8 cellular contexts compared by ENCODE assay signal in genomic region chr10:94402204-94403033, GRCh38. TPM values are rescaled to one million over a fixed set of nuclear protein-coding genes. Genes with fewer than 3 reads are reported as not detected.
DNase-seq lines count a peak whose midpoint lies in the region; ATAC-seq and TF ChIP-seq lines count a peak whose summit lies in the region.

TSS of gene TBC1D12 (plus strand) at chr10:94402541. CDS start at chr10:94402614, 73 bp downstream.

- H3K36me3 ChIP-seq in iPS-20b (ENCODE audit: insufficient read depth, low read depth, low read length) (no peaks in the 10 kb centered on the region), gastrocnemius medialis (no peaks in the 10 kb centered on the region)

- intact Hi-C loops in gastrocnemius medialis (cut with DNase I; ENCODE audit: low total_unique reads) = loop anchor here (1.0 to 5.0 kb wide), 3 partner anchors 40 to 400 kb away; partner anchors contain the start of gene NOC3L

- H3K9me3 ChIP-seq in iPS-20b (ENCODE audit: insufficient read depth, low read depth, low read length) (no peaks in the 10 kb centered on the region), gastrocnemius medialis (no peaks in the 10 kb centered on the region)

- DNase-seq in activated effector memory CD4-positive, alpha-beta T cell treated with anti-CD3 and anti-CD28 coated beads, Interleukin-2, amount 50 U/mL, for 16 hours = peak; percentile 67
- no peak for DNase-seq in activated effector memory CD4-positive, alpha-beta T cell treated with Interleukin-2 at 50 U/mL for 16 hours
- peak; percentile 41 for DNase-seq in NCI-H1417 treated with DMSO at 0.1 percent for 48 hours (lab: John Stamatoyannopoulos, UW)
- DNase-seq in SW 1271 (lab: John Stamatoyannopoulos, UW) = peak; percentile 83 to 94
- peak; percentile 98 for DNase-seq in cardiac fibroblast (ENCODE audit: low read depth in 2 of 2)
- DNase-seq in gastrocnemius medialis = peak; percentile 91 to 94

- peak; percentile 70 for ATAC-seq in HG02763 (IDR thresholded peaks at IDR 0.05; ENCODE audit: unreplicated experiment)
- ATAC-seq in gastrocnemius medialis = peak; percentile 90 to 93

- H3K4me3 ChIP-seq in cardiac fibroblast (replicated peaks in 1 of 2; ENCODE audit: low read depth in 2 of 2, low read length in 2 of 2) (peak within 1 kb of the TSS; percentile 83 to 90), iPS-20b (ENCODE audit: low read length) (peak within 1 kb of the TSS; percentile 76), gastrocnemius medialis (peak within 1 kb of the TSS; percentile 70 to 95 (median 82))

- H3K9ac ChIP-seq in iPS-20b (ENCODE audit: low read depth, low read length) = no peak within 1 kb of the TSS

- H3K27ac ChIP-seq in iPS-20b (ENCODE audit: low read length) (no peak within 1 kb of the TSS), gastrocnemius medialis (peak within 1 kb of the TSS; percentile 87 to 97 (median 90))

- in situ Hi-C loops in gastrocnemius medialis (cut with MboI; ENCODE audit: low sequenced_read_pairs in 4 of 4) = no loop called here

- no peak for TF ChIP-seq CTCF in cardiac fibroblast (IDR thresholded peaks at IDR 0.05; ENCODE audit: low read depth, low read length)
- TF ChIP-seq CTCF in gastrocnemius medialis (IDR thresholded peaks at IDR 0.05 in 4 of 5, conservative IDR thresholded peaks at IDR 0.05 in 1 of 5) = no peak

- H3K4me1 ChIP-seq in iPS-20b (ENCODE audit: insufficient read depth, low read length) = no peaks in the 10 kb centered on the region
- H3K4me1 ChIP-seq in gastrocnemius medialis = peaks cover 21% of the 10 kb centered on the region in 2 donors

- peak; percentile 78 to 82 for TF ChIP-seq POLR2A in gastrocnemius medialis (IDR thresholded peaks at IDR 0.05)

- H3K27me3 ChIP-seq in iPS-20b (ENCODE audit: insufficient read depth, low read length) (peaks cover 33% of the 10 kb centered on the region), gastrocnemius medialis (peaks cover 0 to 6% (median under 1%) of the 10 kb centered on the region in 3 donors)

RNA-seq across cellular contexts. Expression of gene TBC1D12, which starts in this region (rescaled TPM):
- total RNA-seq in gastrocnemius medialis = 10 to 100 TPM in 1 of 4 donors, 1 to 10 TPM in 3; 7.4 to 11.4 (median 7.8) TPM
